Comparison of ENCODE assay signal across 1 cellular context in the genomic region with DNA sequence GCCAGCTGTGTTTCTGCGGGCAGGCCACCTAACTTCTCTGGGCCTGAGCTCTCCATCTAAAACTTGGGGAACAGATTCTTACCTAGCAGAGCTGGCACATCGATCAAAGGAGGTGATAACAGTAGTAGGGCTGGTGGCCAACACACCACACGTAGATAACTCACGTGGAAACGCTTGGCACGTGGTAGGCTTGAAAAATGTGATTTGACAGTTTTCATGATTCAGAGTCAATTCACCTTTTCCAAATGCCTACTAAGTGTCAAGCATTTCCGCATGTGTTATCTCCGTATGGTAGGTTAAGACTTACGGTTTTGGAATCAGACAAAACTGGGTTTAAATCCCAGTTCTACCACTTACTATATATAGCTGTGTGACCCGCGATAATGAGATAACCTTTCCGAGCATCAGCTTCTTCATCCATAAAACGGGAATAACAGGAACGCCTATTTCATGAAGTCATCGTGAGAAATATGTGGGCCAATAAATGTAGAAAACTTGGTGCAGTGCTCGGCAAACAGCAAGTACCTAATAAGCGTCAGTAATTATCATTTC.
TF ChIP-seq lines count a peak whose summit lies in the region.

No MANE protein-coding gene starts in this region.

TF ChIP-seq in H1, 55 proteins besides CTCF, POLR2A, EP300 and RAD21:
- TF ChIP-seq TCF12 (IDR thresholded peaks at IDR 0.05; ENCODE audit: low read depth, low read length) = no peak
